34 cellular contexts compared by ENCODE assay signal in the genomic region with DNA sequence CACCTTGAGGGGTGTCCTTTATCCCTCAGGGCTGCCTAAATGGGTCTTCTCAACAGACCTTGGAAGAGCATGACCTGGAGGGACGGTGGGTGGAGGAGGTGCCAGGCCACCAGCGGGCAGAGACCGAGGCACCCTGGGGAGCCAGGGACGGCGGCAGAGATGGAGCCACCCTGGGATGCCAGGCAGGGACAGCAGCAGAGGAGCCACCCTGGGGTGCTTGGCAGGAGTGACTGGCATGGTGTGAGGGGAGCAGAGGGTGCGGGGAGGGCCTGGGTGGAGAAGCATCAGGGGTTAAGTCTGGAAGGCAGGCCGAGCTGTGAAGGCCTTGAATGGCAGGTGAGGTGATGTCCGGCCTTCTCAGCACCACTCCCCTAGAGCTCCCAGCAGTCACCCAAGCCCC. TPM values are rescaled to one million over a fixed set of nuclear protein-coding genes. Genes with fewer than 3 reads are reported as not detected.
A peak's percentile ranks its signal among the peaks of the same experiment; 100 is the strongest.
DNase-seq lines count a peak whose midpoint lies in the region; ATAC-seq and TF ChIP-seq lines count a peak whose summit lies in the region.
"Had no signal": no experiment of that assay in that cellular context is flagged by ENCODE, and none has a peak within 500 bp of the region (broad histone marks: within the 10 kb centered on the region; RNA-seq: fewer than 3 reads in every experiment).

No MANE protein-coding gene starts in this region.

- no peaks in the 10 kb centered on the region for H3K36me3 Mint-ChIP-seq in WTC11
- H3K36me3 Mint-ChIP-seq: activated naive CD4-positive, alpha-beta T cell treated with anti-CD3 and anti-CD28 coated beads, Interleukin-2, amount 50 U/mL, for 72 hours; CD4-positive, CD25-positive, alpha-beta regulatory T cell had no signal

- no peak overlapping the region for H3K27ac ChIP-seq in SK-N-SH (ENCODE audit: low read depth in 2 of 2, low read length in 1 of 2)
- H3K27ac ChIP-seq in BLaER1 treated with 17β-estradiol and CSF1 and Interleukin-3, amounts not matched to agents 10 nM and 100 nM: peak overlapping the region in 5 of 11 experiments; percentile 28 to 53 (median 49); a peak in 6 of 22 replicates
- no peak overlapping the region for H3K27ac ChIP-seq in hepatocyte
- H3K27ac ChIP-seq: gastrocnemius medialis, HL-60, pancreas, right atrium auricular region, WERI-Rb-1 had no signal

- H3K4me1 ChIP-seq in SK-N-SH (ENCODE audit: control insufficient read depth in 1 of 2, insufficient read depth in 2 of 2, low read depth in 1 of 2, low read length in 1 of 2) (peaks cover 0 to 12% of the 10 kb centered on the region in 2 experiments; a peak in 1 of 4 replicates), hepatocyte (ENCODE audit: insufficient read depth) (no peaks in the 10 kb centered on the region)
- peaks cover 6 to 32% (median 23%) of the 10 kb centered on the region in 10 experiments; a peak in 18 of 20 replicates for H3K4me1 ChIP-seq in BLaER1 treated with 17β-estradiol and CSF1 and Interleukin-3, amounts not matched to agents 10 nM and 100 nM
- H3K4me1 ChIP-seq: gastrocnemius medialis, pancreas, right atrium auricular region had no signal

- ATAC-seq in SK-N-SH treated with all-trans-retinoic acid at 6 μM for 48 hours (no peak), WTC11 (no peak), HG02623 (IDR thresholded peaks at IDR 0.05; ENCODE audit: unreplicated experiment) (no peak)
- ATAC-seq: activated naive CD4-positive, alpha-beta T cell treated with anti-CD3 and anti-CD28 coated beads, Interleukin-2, amount 50 U/mL, for 72 hours; gastrocnemius medialis; left cardiac atrium; Panc1; pancreas; stimulated activated naive CD8-positive, alpha-beta T cell treated with anti-CD3 and anti-CD28 coated beads, Interleukin-15, Interleukin-2, amounts not matched to agents 100 U/mL and 50 U/mL, for 24 hours had no signal

- H3K9me3 Mint-ChIP-seq in WTC11: no peaks in the 10 kb centered on the region
- H3K9me3 Mint-ChIP-seq: activated CD4-positive, alpha-beta T cell treated with anti-CD3 and anti-CD28 coated beads, Interleukin-2, amount 10 ng/mL, durations not matched to agents 7 days and 5 days; activated naive CD4-positive, alpha-beta T cell treated with anti-CD3 and anti-CD28 coated beads, Interleukin-2, amount 50 U/mL, for 72 hours; CD4-positive, CD25-positive, alpha-beta regulatory T cell; nephron progenitor cell had no signal

- TF ChIP-seq CTCF in SK-N-SH (IDR thresholded peaks at IDR 0.05) (no peak), WTC11 (IDR thresholded peaks at IDR 0.05) (no peak), hepatocyte (IDR thresholded peaks at IDR 0.05; ENCODE audit: poor library complexity) (no peak)

- TF ChIP-seq EP300 in SK-N-SH (IDR thresholded peaks at IDR 0.05; ENCODE audit: borderline replicate concordance in 1 of 2, low read depth in 1 of 2, low read length in 1 of 2): no peak

- no peak overlapping the region for H3K4me3 Mint-ChIP-seq in WTC11
- H3K4me3 Mint-ChIP-seq: activated CD4-positive, alpha-beta T cell treated with anti-CD3 and anti-CD28 coated beads, Interleukin-2, amount 10 ng/mL, durations not matched to agents 7 days and 5 days; CD4-positive, CD25-positive, alpha-beta regulatory T cell; nephron progenitor cell had no signal

- H3K4me3 ChIP-seq in SK-N-SH (ENCODE audit: low read depth in 2 of 2, low read length in 1 of 2) (no peak overlapping the region), hepatocyte (no peak overlapping the region)
- H3K4me3 ChIP-seq in BLaER1 treated with 17β-estradiol and CSF1 and Interleukin-3, amounts not matched to agents 10 nM and 100 nM: no peak overlapping the region
- H3K4me3 ChIP-seq: gastrocnemius medialis, pancreas, right atrium auricular region had no signal

- no peaks in the 10 kb centered on the region for H3K79me2 ChIP-seq in SK-N-SH (ENCODE audit: insufficient read depth)
- no peaks in the 10 kb centered on the region for H3K79me2 ChIP-seq in hepatocyte

- in situ Hi-C loops in ACHN (cut with HindIII; ENCODE audit: low pct_ligation_motif_present, low pct_unique_long_range_greater_than_20kb, low sequenced_read_pairs): loop anchor here (25.0 kb wide), 1 partner anchor 177 kb away; a partner anchor contains a TSS

- H2AFZ ChIP-seq in SK-N-SH (ENCODE audit: low read depth): no peak overlapping the region
- H2AFZ ChIP-seq in hepatocyte: no peak overlapping the region

- no peaks in the 10 kb centered on the region for H3K9me2 ChIP-seq in SK-N-SH
- no peaks in the 10 kb centered on the region for H3K9me2 ChIP-seq in hepatocyte (replicated peaks; ENCODE audit: insufficient read depth)

- no peaks in the 10 kb centered on the region for H3K36me3 ChIP-seq in SK-N-SH (replicated peaks in 1 of 2; ENCODE audit: control insufficient read depth in 1 of 2, insufficient read depth in 2 of 2, low read length in 1 of 2)
- H3K36me3 ChIP-seq in BLaER1 treated with 17β-estradiol and CSF1 and Interleukin-3, amounts not matched to agents 10 nM and 100 nM: no peaks in the 10 kb centered on the region
- H3K36me3 ChIP-seq in hepatocyte (replicated peaks; ENCODE audit: insufficient read depth, low read depth): no peaks in the 10 kb centered on the region
- H3K36me3 ChIP-seq: gastrocnemius medialis, pancreas, right atrium auricular region, WERI-Rb-1 had no signal

- H3K27me3 ChIP-seq in SK-N-SH (ENCODE audit: insufficient read depth) (peaks cover 67% of the 10 kb centered on the region), hepatocyte (peaks cover 15% of the 10 kb centered on the region)
- H3K27me3 ChIP-seq in BLaER1 treated with 17β-estradiol and CSF1 and Interleukin-3, amounts not matched to agents 10 nM and 100 nM: no peaks in the 10 kb centered on the region
- H3K27me3 ChIP-seq: pancreas, right atrium auricular region had no signal

- WGBS in SK-N-SH (ENCODE audit: low lambda C conversion rate): 65% methylated on average over 8 of the region's 8 CpGs
- WGBS in hepatocyte (ENCODE audit: low lambda C conversion rate, missing lambda C conversion rate): 90% methylated on average over 8 of the region's 8 CpGs

- H3K27ac Mint-ChIP-seq in WTC11: no peak overlapping the region
- H3K27ac Mint-ChIP-seq: activated CD4-positive, alpha-beta T cell treated with anti-CD3 and anti-CD28 coated beads, Interleukin-2, amount 10 ng/mL, durations not matched to agents 7 days and 5 days; CD4-positive, CD25-positive, alpha-beta regulatory T cell; nephron progenitor cell had no signal

- no peaks in the 10 kb centered on the region for H3F3A ChIP-seq in SK-N-SH (replicated peaks; ENCODE audit: insufficient read depth)

- H3K9ac ChIP-seq in SK-N-SH: no peak overlapping the region
- H3K9ac ChIP-seq in BLaER1 treated with 17β-estradiol and CSF1 and Interleukin-3, amounts not matched to agents 10 nM and 100 nM: peak overlapping the region in 2 of 11 experiments; percentile 17 to 18; a peak in 1 of 22 replicates

- H3K27me3 Mint-ChIP-seq in WTC11 (ENCODE audit: low read depth): peaks cover 8% of the 10 kb centered on the region

- POLR2A ChIA-PET in SK-N-SH (lab: Yijun Ruan, JAX): no interaction called here
- POLR2A ChIA-PET in WTC11 (lab: Charles Lee): interaction anchor here (0.5 kb wide), 1 partner anchor 1168 kb away, joined by 3 read pairs; no protein-coding TSS in a partner anchor

- intact Hi-C loops in posterior vena cava (cut with DNase I): no loop called here

- H4K20me1 ChIP-seq in SK-N-SH (ENCODE audit: insufficient read depth): no peaks in the 10 kb centered on the region
- H4K20me1 ChIP-seq in BLaER1 treated with 17β-estradiol and CSF1 and Interleukin-3, amounts not matched to agents 10 nM and 100 nM: peaks cover 0 to 4% (median 0%) of the 10 kb centered on the region in 11 experiments; a peak in 1 of 22 replicates
- H4K20me1 ChIP-seq in hepatocyte (ENCODE audit: insufficient read depth, poor library complexity, severe bottlenecking): no peaks in the 10 kb centered on the region

- no peaks in the 10 kb centered on the region for H3K4me1 Mint-ChIP-seq in WTC11
- H3K4me1 Mint-ChIP-seq: activated CD4-positive, alpha-beta T cell treated with anti-CD3 and anti-CD28 coated beads, Interleukin-2, amount 10 ng/mL, durations not matched to agents 7 days and 5 days; CD4-positive, CD25-positive, alpha-beta regulatory T cell had no signal

- DNase-seq in SK-N-SH (peak; percentile 34), WTC11 (ENCODE audit: low spot score) (peak; percentile 5), posterior vena cava (ENCODE audit: low spot score) (peak; percentile 58), hepatocyte (ENCODE audit: low spot score) (no peak), ACHN (no peak)
- DNase-seq: activated CD4-positive, alpha-beta T cell treated with anti-CD3 and anti-CD28 coated beads, Interleukin-2, amount 10 ng/mL, durations not matched to agents 7 days and 5 days; amygdala; CD4-positive, CD25-positive, alpha-beta regulatory T cell; gastrocnemius medialis; GOT3; KG1; left cardiac atrium; mammary epithelial cell; NCI-H2029; NCI-H2227 treated with DMSO at 0.1 percent for 48 hours; nephron progenitor cell; SIG-M5; stimulated activated CD4-positive, alpha-beta T cell treated with anti-CD3 and anti-CD28 coated beads, Interleukin-2, amount 100 ng/mL, for 24 hours; stimulated activated naive CD8-positive, alpha-beta T cell treated with anti-CD3 and anti-CD28 coated beads, Interleukin-15, Interleukin-2, amounts not matched to agents 100 U/mL and 50 U/mL, for 24 hours; SW 1271; T1000 had no signal

- H3K9me3 ChIP-seq in SK-N-SH (no peaks in the 10 kb centered on the region), hepatocyte (ENCODE audit: low read depth) (no peaks in the 10 kb centered on the region)
- H3K9me3 ChIP-seq in BLaER1 treated with 17β-estradiol and CSF1 and Interleukin-3, amounts not matched to agents 10 nM and 100 nM (replicated peaks in 1 of 11): peaks cover 0 to 7% (median 0%) of the 10 kb centered on the region in 11 experiments; a peak in 2 of 22 replicates
- H3K9me3 ChIP-seq: gastrocnemius medialis, pancreas, right atrium auricular region had no signal

- H3K4me2 ChIP-seq in SK-N-SH: no peak overlapping the region
- H3K4me2 ChIP-seq in BLaER1 treated with 17β-estradiol and CSF1 and Interleukin-3, amounts not matched to agents 10 nM and 100 nM: peak overlapping the region in 9 of 11 experiments; percentile 36 to 79 (median 64); a peak in 15 of 22 replicates
- H3K4me2 ChIP-seq in hepatocyte: no peak overlapping the region

- no peak for TF ChIP-seq RAD21 in SK-N-SH (IDR thresholded peaks at IDR 0.05; ENCODE audit: low read length)

- CTCF ChIA-PET in SK-N-SH (lab: Yijun Ruan, JAX) (interaction anchor here (0.8 to 3.2 kb wide), 5 partner anchors 7 to 161 kb away, joined by 3 to 47 read pairs (median 7); a partner anchor contains a TSS), WTC11 (lab: Charles Lee) (interaction anchor here (0.8 to 3.3 kb wide), 2 partner anchors 7 to 64 kb away, joined by 4 to 16 read pairs; no protein-coding TSS in a partner anchor)

TF ChIP-seq in WTC11, 78 proteins besides CTCF, POLR2A, EP300 and RAD21 (continues in another document):
- TF ChIP-seq, protein P1, sequence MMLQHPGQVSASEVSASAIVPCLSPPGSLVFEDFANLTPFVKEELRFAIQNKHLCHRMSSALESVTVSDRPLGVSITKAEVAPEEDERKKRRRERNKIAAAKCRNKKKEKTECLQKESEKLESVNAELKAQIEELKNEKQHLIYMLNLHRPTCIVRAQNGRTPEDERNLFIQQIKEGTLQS (CRISPR knock-in tag; conservative IDR thresholded peaks at IDR 0.05): no peak

RNA-seq across cellular contexts. Expression of a gene that starts 56.1 kb away (rescaled TPM):
- polyA plus RNA-seq in SK-N-SH (2012; rRNA removed) (not detected in 2 replicates), hepatocyte (0.29 TPM in 1 of 2 replicates, not detected in the other)
- polyA plus RNA-seq in SK-N-SH (2012; cell fraction: cytosol; rRNA removed): not detected in 2 replicates
- polyA plus RNA-seq in SK-N-SH (2012; cell fraction: nucleus; rRNA removed): not detected in 2 replicates
- total RNA-seq in WTC11 (2021) (not detected in 3 replicates), posterior vena cava (not detected), hepatocyte (not detected in 2 replicates)
- total RNA-seq: A172; activated CD4-positive, alpha-beta T cell treated with anti-CD3 and anti-CD28 coated beads, Interleukin-2, amount 10 ng/mL, durations not matched to agents 7 days and 5 days; activated naive CD4-positive, alpha-beta T cell treated with anti-CD3 and anti-CD28 coated beads, Interleukin-2, amount 50 U/mL, for 72 hours; CD4-positive, CD25-positive, alpha-beta regulatory T cell; fibroblast of lung; gastrocnemius medialis; mammary epithelial cell; MCF 10A; right atrium auricular region; temporal lobe had no signal
- polyA plus RNA-seq: CD4-positive, CD25-positive, alpha-beta regulatory T cell; fibroblast of lung; mammary epithelial cell had no signal

Comparison
In these comparisons a context has a peak if more than half of its experiments do, and no peak if none do; other contexts are left out.
1. DNase-seq: peak in SK-N-SH (single experiment), WTC11 (single experiment) and posterior vena cava (single experiment); none in hepatocyte (single experiment) and ACHN (single experiment).
2. H3K4me2 ChIP-seq: peak in BLaER1 treated with 17β-estradiol and CSF1 and Interleukin-3, amounts not matched to agents 10 nM and 100 nM (9 of 11); none in SK-N-SH (single experiment) and hepatocyte (single experiment).